Comparison of ENCODE assay signal across 23 cellular contexts in the genomic region with DNA sequence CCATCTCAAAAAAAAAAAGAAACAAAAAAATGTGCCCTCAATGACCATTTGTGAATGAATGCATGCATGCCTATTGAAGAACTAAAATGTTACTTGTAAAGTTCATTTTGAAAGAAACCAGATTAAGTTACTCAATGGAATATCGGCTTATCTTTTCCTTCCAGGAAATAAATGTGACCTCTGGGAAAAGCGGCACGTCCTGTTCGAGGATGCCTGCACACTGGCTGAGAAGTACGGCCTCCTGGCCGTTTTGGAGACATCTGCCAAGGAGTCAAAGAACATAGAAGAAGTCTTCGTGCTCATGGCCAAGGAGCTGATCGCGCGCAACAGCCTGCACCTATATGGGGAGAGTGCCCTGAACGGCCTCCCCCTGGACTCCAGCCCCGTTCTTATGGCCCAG. TPM values are rescaled to one million over a fixed set of nuclear protein-coding genes. Genes with fewer than 3 reads are reported as not detected.
DNase-seq lines count a peak whose midpoint lies in the region; ATAC-seq, FAIRE-seq and TF ChIP-seq lines count a peak whose summit lies in the region.
"Had no signal": no experiment of that assay in that cellular context is flagged by ENCODE, and none has a peak within 500 bp of the region (broad histone marks: within the 10 kb centered on the region; RNA-seq: fewer than 3 reads in every experiment).

No MANE protein-coding gene starts in this region.

- no peak overlapping the region for H2BK120ac ChIP-seq in neuronal stem cell (ENCODE audit: low read depth, low read length)

- H3K79me1 ChIP-seq in neuronal stem cell (ENCODE audit: low read depth, low read length) = no peaks in the 10 kb centered on the region

- H3K36me3 Mint-ChIP-seq in activated naive CD8-positive, alpha-beta T cell treated with anti-CD3 and anti-CD28 coated beads for 36 hours = no peaks in the 10 kb centered on the region

- H3K14ac ChIP-seq in neuronal stem cell (ENCODE audit: low read length) = no peak overlapping the region

- H3K9me3 Mint-ChIP-seq in activated naive CD8-positive, alpha-beta T cell treated with anti-CD3 and anti-CD28 coated beads for 36 hours = no peaks in the 10 kb centered on the region
- H3K9me3 Mint-ChIP-seq: CD4-positive, CD25-positive, alpha-beta regulatory T cell; CD8-positive, alpha-beta T cell had no signal

- no peak overlapping the region for H3K9ac ChIP-seq in liver (ENCODE audit: low read depth in 1 of 2, low read length in 2 of 2)
- no peak overlapping the region for H3K9ac ChIP-seq in HepG2 (ENCODE audit: insufficient read depth, low read depth, low read length)
- no peak overlapping the region for H3K9ac ChIP-seq in neuronal stem cell (ENCODE audit: low read depth, low read length, poor library complexity)

- no peaks in the 10 kb centered on the region for H4K20me1 ChIP-seq in HepG2 (ENCODE audit: insufficient read depth, low read length)

- TF ChIP-seq RAD21 in liver (IDR thresholded peaks at IDR 0.05) = no peak
- TF ChIP-seq RAD21 in HepG2 (CRISPR knock-in tag; IDR thresholded peaks at IDR 0.05) = no peak

- no peaks in the 10 kb centered on the region for H3K9me3 ChIP-seq in heart right ventricle
- H3K9me3 ChIP-seq in liver (ENCODE audit: control insufficient read depth in 4 of 4, low read length in 3 of 4) = no peaks in the 10 kb centered on the region
- H3K9me3 ChIP-seq in HepG2 (ENCODE audit: low read length) = no peaks in the 10 kb centered on the region
- peaks cover 1 to 3% of the 10 kb centered on the region in 2 donors for H3K9me3 ChIP-seq in neuronal stem cell (replicated peaks in 1 of 2; ENCODE audit: control insufficient read depth in 2 of 2, insufficient read depth in 1 of 2, low read depth in 1 of 2, low read length in 2 of 2)
- H3K9me3 ChIP-seq: A549, Caco-2 had no signal

- no peak overlapping the region for H3K4me3 ChIP-seq in heart right ventricle
- H3K4me3 ChIP-seq in liver (ENCODE audit: low read depth in 1 of 3, low read length in 3 of 3) = no peak overlapping the region
- no peak overlapping the region for H3K4me3 ChIP-seq in HepG2 (replicated peaks in 1 of 3; ENCODE audit: insufficient read depth in 1 of 3, low read depth in 2 of 3, low read length in 3 of 3)
- no peak overlapping the region for H3K4me3 ChIP-seq in neuronal stem cell (ENCODE audit: low read length in 2 of 2)
- H3K4me3 ChIP-seq: A549 had no signal

- no peaks in the 10 kb centered on the region for H3K79me2 ChIP-seq in HepG2 (ENCODE audit: insufficient read depth, low read length)

- H3K23ac ChIP-seq in neuronal stem cell (ENCODE audit: low read depth, low read length, poor library complexity) = peak overlapping the region; percentile 65

- TF ChIP-seq EP300 in HepG2 (IDR thresholded peaks at IDR 0.05; ENCODE audit: low read depth in 2 of 2, low read length in 2 of 2) (no peak), HepG2 (CRISPR knock-in tag; IDR thresholded peaks at IDR 0.05; ENCODE audit: borderline replicate concordance) (no peak)

- CTCF ChIA-PET in HepG2 (lab: Yijun Ruan, JAX; ENCODE audit: low intra/inter-chr PET ratio, low total read pairs) = no interaction called here

- peak overlapping the region; percentile 75 for H2BK5ac ChIP-seq in neuronal stem cell (ENCODE audit: low read length)

- H3K27me3 ChIP-seq in heart right ventricle = peaks cover 0 to 9% (median 0%) of the 10 kb centered on the region in 7 donors
- no peaks in the 10 kb centered on the region for H3K27me3 ChIP-seq in liver (ENCODE audit: control insufficient read depth in 4 of 4, insufficient read depth in 4 of 4, low read length in 3 of 4)
- no peaks in the 10 kb centered on the region; a peak in 2 of 5 replicates for H3K27me3 ChIP-seq in HepG2 (ENCODE audit: control insufficient read depth in 1 of 2, insufficient read depth in 2 of 2, low read length in 2 of 2)
- peaks cover 0 to 7% (median 0%) of the 10 kb centered on the region in 3 experiments for H3K27me3 ChIP-seq in neuronal stem cell (ENCODE audit: control insufficient read depth in 3 of 3, insufficient read depth in 3 of 3, low read depth in 1 of 3, low read length in 3 of 3)

- H3K4ac ChIP-seq in neuronal stem cell (ENCODE audit: low read length) = no peak overlapping the region

- intact Hi-C loops in heart right ventricle (cut with DNase I) (no loop called here), left ventricle myocardium superior (cut with micrococcal nuclease) (no loop called here), HepG2 (cut with micrococcal nuclease; ENCODE audit: unreplicated experiment) (no loop called here)

- no peaks in the 10 kb centered on the region for H3K27me3 Mint-ChIP-seq in activated naive CD8-positive, alpha-beta T cell treated with anti-CD3 and anti-CD28 coated beads for 36 hours
- H3K27me3 Mint-ChIP-seq: CD4-positive, CD25-positive, alpha-beta regulatory T cell had no signal

- TF ChIP-seq CTCF in heart right ventricle (IDR thresholded peaks at IDR 0.05) = no peak
- TF ChIP-seq CTCF in liver (IDR thresholded peaks at IDR 0.05; ENCODE audit: low read depth, low read length, missing input control) = no peak
- TF ChIP-seq CTCF in HepG2 (CRISPR knock-in tag; IDR thresholded peaks at IDR 0.05) = no peak

- H2BK15ac ChIP-seq in neuronal stem cell (ENCODE audit: low read length) = no peak overlapping the region

- H2AFZ ChIP-seq in HepG2 (ENCODE audit: low read length) = no peak overlapping the region
- H2AFZ ChIP-seq in neuronal stem cell (ENCODE audit: low read length) = peak overlapping the region; percentile 36

- H3K4me1 Mint-ChIP-seq in activated naive CD8-positive, alpha-beta T cell treated with anti-CD3 and anti-CD28 coated beads for 36 hours = no peaks in the 10 kb centered on the region

- no peak overlapping the region for H3K4me3 Mint-ChIP-seq in activated naive CD8-positive, alpha-beta T cell treated with anti-CD3 and anti-CD28 coated beads for 36 hours
- H3K4me3 Mint-ChIP-seq: CD4-positive, CD25-positive, alpha-beta regulatory T cell; CD8-positive, alpha-beta T cell had no signal

- peaks cover 0 to 10% (median 0%) of the 10 kb centered on the region in 9 donors for H3K4me1 ChIP-seq in heart right ventricle
- no peaks in the 10 kb centered on the region for H3K4me1 ChIP-seq in liver (ENCODE audit: control insufficient read depth in 4 of 4, insufficient read depth in 4 of 4, low read length in 3 of 4)
- H3K4me1 ChIP-seq in HepG2 (ENCODE audit: insufficient read depth, low read length) = no peaks in the 10 kb centered on the region
- H3K4me1 ChIP-seq in neuronal stem cell (ENCODE audit: control insufficient read depth in 2 of 2, insufficient read depth in 1 of 2, low read depth in 1 of 2, low read length in 2 of 2) = no peaks in the 10 kb centered on the region
- H3K4me1 ChIP-seq: A549, Caco-2 had no signal

- BruUV-seq in HepG2 (replicated peaks; lab: Mats Ljungman, UMichigan) = no TSS peak

- no peak overlapping the region for H2BK12ac ChIP-seq in neuronal stem cell (ENCODE audit: low read length)

- TF ChIP-seq POLR2A in HepG2 (IDR thresholded peaks at IDR 0.05; ENCODE audit: insufficient read depth in 1 of 2, low read depth in 2 of 2, low read length in 2 of 2) = no peak

- DNase-seq in heart right ventricle = no peak
- DNase-seq in left ventricle myocardium superior = no peak
- DNase-seq in HepG2 (ENCODE audit: low spot score) = no peak
- DNase-seq in dermis blood vessel endothelial cell = peak; percentile 21
- DNase-seq in neuronal stem cell (ENCODE audit: low spot score) = no peak
- DNase-seq in activated naive CD8-positive, alpha-beta T cell treated with anti-CD3 and anti-CD28 coated beads for 36 hours = no peak
- no peak for DNase-seq in AG08395 (ENCODE audit: low spot score)
- DNase-seq: 8988T; ACHN; C1 segment of cervical spinal cord; Caco-2; CD4-positive, CD25-positive, alpha-beta regulatory T cell; CD8-positive, alpha-beta T cell; DMS153; DND-41; GOT3; HCEC 1CT had no signal

- H4K8ac ChIP-seq in neuronal stem cell (ENCODE audit: low read depth, low read length) = no peak overlapping the region

- H3K27ac ChIP-seq in heart right ventricle (no peak overlapping the region), liver (ENCODE audit: low read depth in 1 of 2, low read length in 2 of 2) (no peak overlapping the region), HepG2 (ENCODE audit: extremely low read length, insufficient read depth, low read length) (no peak overlapping the region), neuronal stem cell (replicated peaks; ENCODE audit: low read length) (no peak overlapping the region)
- H3K27ac ChIP-seq: A549 had no signal

- H3K36me3 ChIP-seq in heart right ventricle = peaks cover 0 to 3% (median 0%) of the 10 kb centered on the region in 9 donors
- H3K36me3 ChIP-seq in liver (ENCODE audit: control insufficient read depth in 4 of 4, insufficient read depth in 3 of 4, low read depth in 1 of 4, low read length in 3 of 4) = no peaks in the 10 kb centered on the region
- H3K36me3 ChIP-seq in HepG2 (replicated peaks in 1 of 2; ENCODE audit: control insufficient read depth in 1 of 2, insufficient read depth in 2 of 2, low read length in 2 of 2) = no peaks in the 10 kb centered on the region
- no peaks in the 10 kb centered on the region for H3K36me3 ChIP-seq in neuronal stem cell (replicated peaks in 1 of 2; ENCODE audit: control insufficient read depth in 2 of 2, insufficient read depth in 2 of 2, low read length in 2 of 2)

- POLR2A ChIA-PET in HepG2 (lab: Yijun Ruan, JAX) = no interaction called here

- in situ Hi-C loops in HepG2 (cut with HindIII; ENCODE audit: extremely low pct_ligation_motif_present, low pct_unique_long_range_greater_than_20kb) = no loop called here

- WGBS in heart right ventricle, 2 donors = 44 to 59% methylated on average over 12 of the region's 12 CpGs
- 83% methylated on average over 12 of the region's 12 CpGs for WGBS in liver
- 74% methylated on average over 10 of the region's 12 CpGs for WGBS in HepG2 (ENCODE audit: low lambda C conversion rate)
- WGBS in neuronal stem cell (ENCODE audit: extremely low coverage in 2 of 2, insufficient read length in 2 of 2, insufficient replicate concordance in 1 of 2), 2 donors = no CpG with 5 or more reads among the region's 12 CpGs

- H3K18ac ChIP-seq in neuronal stem cell (ENCODE audit: low read length) = peak overlapping the region; percentile 57

- ATAC-seq in heart right ventricle (peak in 5 of 8 donors; percentile 28 to 59 (median 54)), left ventricle myocardium superior (no peak), HepG2 (no peak)
- ATAC-seq: A549; CD8-positive, alpha-beta T cell had no signal

- no peak for FAIRE-seq in HepG2 (lab: Jason Lieb, UNC)
- FAIRE-seq: A549, G401.6, GM12892, H54 had no signal

- no peak overlapping the region for H3K27ac Mint-ChIP-seq in activated naive CD8-positive, alpha-beta T cell treated with anti-CD3 and anti-CD28 coated beads for 36 hours
- H3K27ac Mint-ChIP-seq: CD8-positive, alpha-beta T cell had no signal

- no peak overlapping the region for H4K91ac ChIP-seq in neuronal stem cell (ENCODE audit: low read depth, low read length, poor library complexity)

- H2AK5ac ChIP-seq in neuronal stem cell (ENCODE audit: low read depth, low read length) = no peak overlapping the region

- no peak overlapping the region for H3K4me2 ChIP-seq in HepG2 (ENCODE audit: low read depth, low read length)
- H3K4me2 ChIP-seq in neuronal stem cell (ENCODE audit: insufficient read depth, low read length, poor library complexity, severe bottlenecking) = no peak overlapping the region
- H3K4me2 ChIP-seq: A549 had no signal

RNA-seq across cellular contexts. Expression of gene RAB19, which starts 21.9 kb away (rescaled TPM):
- total RNA-seq in heart right ventricle (not detected), left ventricle myocardium superior (not detected), liver (under 1 TPM; 0.17 to 0.84 TPM), HepG2 (2016; rRNA removed; fragmentation: Illumina TruSeq; extraction: Trizol) (0.31 and 0.36 TPM in 2 replicates), dermis blood vessel endothelial cell (not detected in 2 replicates)
- polyA plus RNA-seq in heart right ventricle (not detected), liver (not detected), HepG2 (2011; rRNA removed) (not detected in 2 replicates)
- not detected in 2 replicates for total RNA-seq in HepG2 (2016; cell fraction: cytosol; rRNA removed; fragmentation: Illumina TruSeq; extraction: Trizol; ENCODE audit: low read depth)
- total RNA-seq in HepG2 (2016; cell fraction: insoluble cytoplasmic fraction; rRNA removed; fragmentation: Illumina TruSeq; extraction: Trizol) = 0.19 and 0.45 TPM in 2 replicates
- 0.28 TPM in 1 of 2 replicates, not detected in the other for total RNA-seq in HepG2 (2016; cell fraction: membrane; rRNA removed; fragmentation: Illumina TruSeq; extraction: Trizol)
- not detected in 2 replicates for total RNA-seq in HepG2 (2016; cell fraction: nucleus; rRNA removed; fragmentation: Illumina TruSeq; extraction: Trizol)
- polyA plus RNA-seq in HepG2 (2011; cell fraction: cytosol; rRNA removed) = not detected in 2 replicates
- polyA plus RNA-seq in HepG2 (2011; cell fraction: nucleus; rRNA removed) = not detected in 2 replicates
- not detected in 2 replicates for polyA plus RNA-seq in HepG2 (2012)
- not detected in 2 replicates for polyA plus RNA-seq in HepG2 (2016; cell fraction: cytosol; fragmentation: Illumina TruSeq; extraction: Trizol; ENCODE audit: low read depth)
- polyA plus RNA-seq in HepG2 (2016; cell fraction: insoluble cytoplasmic fraction; fragmentation: Illumina TruSeq; extraction: Trizol; ENCODE audit: low read depth) = not detected in 2 replicates
- polyA plus RNA-seq in HepG2 (2016; cell fraction: membrane; fragmentation: Illumina TruSeq; extraction: Trizol; ENCODE audit: low read depth) = not detected in 2 replicates
- not detected in 2 replicates for polyA plus RNA-seq in HepG2 (2016; cell fraction: nucleus; fragmentation: Illumina TruSeq; extraction: Trizol; ENCODE audit: insufficient read depth, low read depth)
- polyA minus RNA-seq in HepG2 (2011; rRNA and poly(A)+ RNA removed; ENCODE audit: low replicate concordance) = not detected in 2 replicates
- not detected in 2 replicates for polyA minus RNA-seq in HepG2 (2011; cell fraction: cytosol; rRNA and poly(A)+ RNA removed)
- polyA minus RNA-seq in HepG2 (2011; cell fraction: nucleus; rRNA and poly(A)+ RNA removed) = not detected in 2 replicates
- polyA plus RNA-seq in neuronal stem cell (2013, experiment 1 of 2) = 0.38 TPM
- polyA plus RNA-seq in neuronal stem cell (2013, experiment 2 of 2) = 0.43 TPM
- total RNA-seq in activated naive CD8-positive, alpha-beta T cell treated with anti-CD3 and anti-CD28 coated beads for 36 hours = 1 to 10 TPM; 6.8 to 7.6 TPM
- polyA plus RNA-seq: A549, BJ had no signal

RNA-seq across cellular contexts. Expression of gene SLC37A3, which starts 27.4 kb away (rescaled TPM):
- total RNA-seq in heart right ventricle = 10 to 100 TPM in 5 of 10 donors, 1 to 10 TPM in 5; 5.2 to 14.1 (median 10.1) TPM
- polyA plus RNA-seq in heart right ventricle = 10 to 100 TPM in 1 of 2 donors, 1 to 10 TPM in 1; 7.3 to 16.6 TPM
- 11.9 TPM for total RNA-seq in left ventricle myocardium superior
- 10 to 100 TPM; 10.4 to 30.8 TPM for total RNA-seq in liver
- polyA plus RNA-seq in liver = 10 to 100 TPM in 1 of 2 donors, 1 to 10 TPM in 1; 7.3 to 10.9 TPM
- total RNA-seq in HepG2 (2016; rRNA removed; fragmentation: Illumina TruSeq; extraction: Trizol) = 12.9 and 21.3 TPM in 2 replicates
- total RNA-seq in HepG2 (2016; cell fraction: cytosol; rRNA removed; fragmentation: Illumina TruSeq; extraction: Trizol; ENCODE audit: low read depth) = 19.8 and 21.8 TPM in 2 replicates
- total RNA-seq in HepG2 (2016; cell fraction: insoluble cytoplasmic fraction; rRNA removed; fragmentation: Illumina TruSeq; extraction: Trizol) = 12.2 and 20.5 TPM in 2 replicates
- 13.9 and 15.8 TPM in 2 replicates for total RNA-seq in HepG2 (2016; cell fraction: membrane; rRNA removed; fragmentation: Illumina TruSeq; extraction: Trizol)
- total RNA-seq in HepG2 (2016; cell fraction: nucleus; rRNA removed; fragmentation: Illumina TruSeq; extraction: Trizol) = 31.8 and 37.4 TPM in 2 replicates
- 27.9 and 32.6 TPM in 2 replicates for polyA plus RNA-seq in HepG2 (2011; rRNA removed)
- 16.9 and 20.1 TPM in 2 replicates for polyA plus RNA-seq in HepG2 (2011; cell fraction: cytosol; rRNA removed)
- 82.0 and 99.8 TPM in 2 replicates for polyA plus RNA-seq in HepG2 (2011; cell fraction: nucleus; rRNA removed)
- 14.2 and 17.0 TPM in 2 replicates for polyA plus RNA-seq in HepG2 (2012)
- 1.5 and 1.9 TPM in 2 replicates for polyA plus RNA-seq in HepG2 (2016; cell fraction: cytosol; fragmentation: Illumina TruSeq; extraction: Trizol; ENCODE audit: low read depth)
- 8.7 and 11.0 TPM in 2 replicates for polyA plus RNA-seq in HepG2 (2016; cell fraction: insoluble cytoplasmic fraction; fragmentation: Illumina TruSeq; extraction: Trizol; ENCODE audit: low read depth)
- polyA plus RNA-seq in HepG2 (2016; cell fraction: membrane; fragmentation: Illumina TruSeq; extraction: Trizol; ENCODE audit: low read depth) = 4.4 and 5.6 TPM in 2 replicates
- 43.1 and 47.8 TPM in 2 replicates for polyA plus RNA-seq in HepG2 (2016; cell fraction: nucleus; fragmentation: Illumina TruSeq; extraction: Trizol; ENCODE audit: insufficient read depth, low read depth)
- 37.2 and 46.0 TPM in 2 replicates for polyA minus RNA-seq in HepG2 (2011; rRNA and poly(A)+ RNA removed; ENCODE audit: low replicate concordance)
- 14.3 and 15.8 TPM in 2 replicates for polyA minus RNA-seq in HepG2 (2011; cell fraction: cytosol; rRNA and poly(A)+ RNA removed)
- polyA minus RNA-seq in HepG2 (2011; cell fraction: nucleus; rRNA and poly(A)+ RNA removed) = 61.8 and 62.4 TPM in 2 replicates
- total RNA-seq in dermis blood vessel endothelial cell = 55.3 and 83.0 TPM in 2 replicates
- polyA plus RNA-seq in neuronal stem cell (2013, experiment 1 of 2) = 33.3 TPM
- 32.8 TPM for polyA plus RNA-seq in neuronal stem cell (2013, experiment 2 of 2)
- 10 to 100 TPM; 26.2 to 27.2 TPM for total RNA-seq in activated naive CD8-positive, alpha-beta T cell treated with anti-CD3 and anti-CD28 coated beads for 36 hours

RNA-seq across cellular contexts. Expression of gene MKRN1, which starts 53.6 kb away (rescaled TPM):
- total RNA-seq in heart right ventricle (100 to 1,000 TPM in 4 of 10 donors, 10 to 100 TPM in 6; 80.6 to 113 (median 92.0) TPM), left ventricle myocardium superior (118 TPM), liver (100 to 1,000 TPM in 1 of 2 donors, 10 to 100 TPM in 1; 38.8 to 103 TPM), HepG2 (2016; rRNA removed; fragmentation: Illumina TruSeq; extraction: Trizol) (32.8 and 38.2 TPM in 2 replicates), dermis blood vessel endothelial cell (56.7 and 72.4 TPM in 2 replicates)
- polyA plus RNA-seq in heart right ventricle (10 to 100 TPM; 38.5 to 42.0 TPM), liver (10 to 100 TPM; 18.7 to 19.6 TPM), HepG2 (2011; rRNA removed) (27.5 and 28.5 TPM in 2 replicates)
- total RNA-seq in HepG2 (2016; cell fraction: cytosol; rRNA removed; fragmentation: Illumina TruSeq; extraction: Trizol; ENCODE audit: low read depth) = 10.2 and 10.5 TPM in 2 replicates
- 36.2 and 37.5 TPM in 2 replicates for total RNA-seq in HepG2 (2016; cell fraction: insoluble cytoplasmic fraction; rRNA removed; fragmentation: Illumina TruSeq; extraction: Trizol)
- total RNA-seq in HepG2 (2016; cell fraction: membrane; rRNA removed; fragmentation: Illumina TruSeq; extraction: Trizol) = 20.2 and 21.3 TPM in 2 replicates
- 29.8 and 30.2 TPM in 2 replicates for total RNA-seq in HepG2 (2016; cell fraction: nucleus; rRNA removed; fragmentation: Illumina TruSeq; extraction: Trizol)
- 25.5 and 28.8 TPM in 2 replicates for polyA plus RNA-seq in HepG2 (2011; cell fraction: cytosol; rRNA removed)
- 22.5 and 27.8 TPM in 2 replicates for polyA plus RNA-seq in HepG2 (2011; cell fraction: nucleus; rRNA removed)
- 54.2 and 55.8 TPM in 2 replicates for polyA plus RNA-seq in HepG2 (2012)
- polyA plus RNA-seq in HepG2 (2016; cell fraction: cytosol; fragmentation: Illumina TruSeq; extraction: Trizol; ENCODE audit: low read depth) = 7.0 and 7.2 TPM in 2 replicates
- 34.8 and 35.1 TPM in 2 replicates for polyA plus RNA-seq in HepG2 (2016; cell fraction: insoluble cytoplasmic fraction; fragmentation: Illumina TruSeq; extraction: Trizol; ENCODE audit: low read depth)
- 11.7 and 14.8 TPM in 2 replicates for polyA plus RNA-seq in HepG2 (2016; cell fraction: membrane; fragmentation: Illumina TruSeq; extraction: Trizol; ENCODE audit: low read depth)
- polyA plus RNA-seq in HepG2 (2016; cell fraction: nucleus; fragmentation: Illumina TruSeq; extraction: Trizol; ENCODE audit: insufficient read depth, low read depth) = 38.2 and 40.5 TPM in 2 replicates
- polyA minus RNA-seq in HepG2 (2011; rRNA and poly(A)+ RNA removed; ENCODE audit: low replicate concordance) = 38.3 and 51.2 TPM in 2 replicates
- polyA minus RNA-seq in HepG2 (2011; cell fraction: cytosol; rRNA and poly(A)+ RNA removed) = 23.6 and 33.5 TPM in 2 replicates
- polyA minus RNA-seq in HepG2 (2011; cell fraction: nucleus; rRNA and poly(A)+ RNA removed) = 31.3 and 38.8 TPM in 2 replicates
- polyA plus RNA-seq in neuronal stem cell (2013, experiment 1 of 2) = 83.9 TPM
- polyA plus RNA-seq in neuronal stem cell (2013, experiment 2 of 2) = 80.5 TPM
- 10 to 100 TPM; 47.7 to 48.1 TPM for total RNA-seq in activated naive CD8-positive, alpha-beta T cell treated with anti-CD3 and anti-CD28 coated beads for 36 hours

Comparison
In these comparisons a context has a peak if more than half of its experiments do, and no peak if none do; other contexts are left out.
1. ATAC-seq: peak in heart right ventricle (5 of 8); none in left ventricle myocardium superior (single experiment) and HepG2 (single experiment).